Comparison of ENCODE assay signal across 11 cellular contexts in the genomic region with DNA sequence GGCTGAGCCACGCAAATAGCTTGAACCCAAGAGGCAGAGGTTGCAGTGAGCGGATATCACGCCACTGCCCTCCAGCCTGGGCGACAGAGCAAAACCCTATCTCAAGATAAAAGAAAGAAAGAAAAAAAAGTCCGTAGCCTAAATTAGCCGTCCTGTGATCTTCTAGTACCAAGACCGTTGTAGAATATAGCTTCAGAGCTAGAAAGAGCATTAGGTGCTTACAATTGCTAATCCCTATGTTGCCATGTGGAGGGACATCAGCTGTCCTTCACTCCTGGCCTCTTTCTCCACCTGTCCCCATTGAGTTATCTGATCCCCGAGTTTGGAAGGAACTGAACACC. TPM values are rescaled to one million over a fixed set of nuclear protein-coding genes. Genes with fewer than 3 reads are reported as not detected.
DNase-seq lines count a peak whose midpoint lies in the region; ATAC-seq, FAIRE-seq and TF ChIP-seq lines count a peak whose summit lies in the region.
"Had no signal": no experiment of that assay in that cellular context is flagged by ENCODE, and none has a peak within 500 bp of the region (broad histone marks: within the 10 kb centered on the region; RNA-seq: fewer than 3 reads in every experiment).

No MANE protein-coding gene starts in this region.

- peak; percentile 9; the same call in 2 of the 3 replicates for ATAC-seq in HepG2
- ATAC-seq in right lobe of liver, result no peak
- ATAC-seq in GM18858 (IDR thresholded peaks at IDR 0.05; ENCODE audit: unreplicated experiment), result no peak
- ATAC-seq in aorta (ENCODE audit: low FRiP score), result no peak

- H3K9me2 ChIP-seq in PC-9 (ENCODE audit: insufficient read depth), result no peaks in the 10 kb centered on the region

- intact Hi-C loops in HepG2 (cut with micrococcal nuclease; ENCODE audit: unreplicated experiment) (no loop called here), right lobe of liver (cut with DNase I) (no loop called here), PC-9 (cut with micrococcal nuclease; ENCODE audit: unreplicated experiment) (no loop called here), left ventricle myocardium inferior (cut with micrococcal nuclease) (no loop called here), aorta (cut with DNase I) (no loop called here)

- 10% methylated on average over 8 of the region's 8 CpGs for WGBS in HepG2 (ENCODE audit: low lambda C conversion rate)
- 80% methylated on average over 7 of the region's 8 CpGs for WGBS in right lobe of liver (ENCODE audit: insufficient coverage, low coverage, low lambda C conversion rate, missing lambda C conversion rate)
- WGBS in aorta, 2 donors, result 82 to 87% methylated on average over 8 of the region's 8 CpGs

- H3K4me3 ChIP-seq in HepG2 (replicated peaks in 1 of 3; ENCODE audit: insufficient read depth in 1 of 3, low read depth in 2 of 3, low read length in 3 of 3) (peak overlapping the region; percentile 72 to 98 (median 89); a peak in 5 of 6 replicates), right lobe of liver (no peak overlapping the region), PC-9 (peak overlapping the region; percentile 96), fibroblast of lung (replicated peaks in 1 of 4; ENCODE audit: control extremely low read depth in 1 of 4, insufficient read depth in 1 of 4, low read depth in 3 of 4, low read length in 4 of 4) (peak overlapping the region; percentile 56 to 75 (median 68)), left ventricle myocardium inferior (no peak overlapping the region), aorta (ENCODE audit: low read length in 2 of 2) (no peak overlapping the region)

- H3K9ac ChIP-seq in HepG2 (ENCODE audit: insufficient read depth, low read depth, low read length) (peak overlapping the region; percentile 92), fibroblast of lung (ENCODE audit: insufficient read depth, low read length) (no peak overlapping the region)

- H3K79me2 ChIP-seq in HepG2 (ENCODE audit: insufficient read depth, low read length), result peaks cover 29% of the 10 kb centered on the region
- H3K79me2 ChIP-seq in PC-9 (ENCODE audit: low read depth), result peaks cover 41% of the 10 kb centered on the region
- peaks cover 19% of the 10 kb centered on the region for H3K79me2 ChIP-seq in fibroblast of lung (ENCODE audit: control insufficient read depth, insufficient read depth, low read length)

- POLR2A ChIA-PET in HepG2 (lab: Yijun Ruan, JAX) (interaction anchor here (1.4 to 3.5 kb wide), 7 partner anchors 10 to 90 kb away, joined by 3 to 26 read pairs (median 6); a partner anchor contains a TSS), PC-9 (lab: Charles Lee; ENCODE audit: unreplicated experiment) (interaction anchor here (0.7 kb wide), 1 partner anchor 111 kb away, joined by 4 read pairs; no protein-coding TSS in a partner anchor)

- 0 out of 2 replicates have a peak, but pooled peaks have one; percentile 6 for TF ChIP-seq CTCF in HepG2 (CRISPR knock-in tag; IDR thresholded peaks at IDR 0.05)
- TF ChIP-seq CTCF in right lobe of liver (IDR thresholded peaks at IDR 0.05), result no peak
- no peak for TF ChIP-seq CTCF in PC-9 (conservative IDR thresholded peaks at IDR 0.05)
- no peak for TF ChIP-seq CTCF in fibroblast of lung (conservative IDR thresholded peaks at IDR 0.05 in 1 of 2, IDR thresholded peaks at IDR 0.05 in 1 of 2; ENCODE audit: low read depth in 1 of 2, low read length in 2 of 2)
- no peak for TF ChIP-seq CTCF in left ventricle myocardium inferior (IDR thresholded peaks at IDR 0.05; ENCODE audit: borderline replicate concordance)

- no peak for FAIRE-seq in HepG2 (lab: Jason Lieb, UNC)

- H3K4me1 ChIP-seq in HepG2 (ENCODE audit: insufficient read depth, low read length) (peaks cover 33% of the 10 kb centered on the region), right lobe of liver (peaks cover 0 to 4% (median 0%) of the 10 kb centered on the region in 4 donors), PC-9 (replicated peaks; ENCODE audit: insufficient read depth) (peaks cover 22% of the 10 kb centered on the region), fibroblast of lung (ENCODE audit: control insufficient read depth, extremely low read depth, insufficient read depth, low read length) (peaks cover 7% of the 10 kb centered on the region), left ventricle myocardium inferior (peaks cover 11% of the 10 kb centered on the region), aorta (ENCODE audit: control insufficient read depth in 1 of 2, insufficient read depth in 2 of 2, low read length in 2 of 2) (no peaks in the 10 kb centered on the region)

- TF ChIP-seq EP300 in HepG2 (IDR thresholded peaks at IDR 0.05; ENCODE audit: low read depth in 2 of 2, low read length in 2 of 2) (no peak), HepG2 (CRISPR knock-in tag; IDR thresholded peaks at IDR 0.05; ENCODE audit: borderline replicate concordance) (no peak)

- no peaks in the 10 kb centered on the region for H4K20me1 ChIP-seq in HepG2 (ENCODE audit: insufficient read depth, low read length)
- H4K20me1 ChIP-seq in PC-9 (ENCODE audit: insufficient read depth), result no peaks in the 10 kb centered on the region
- no peaks in the 10 kb centered on the region for H4K20me1 ChIP-seq in fibroblast of lung (ENCODE audit: control insufficient read depth, extremely low read depth, insufficient read depth, low read length)

- H3K36me3 ChIP-seq in HepG2 (replicated peaks in 1 of 2; ENCODE audit: control insufficient read depth in 1 of 2, insufficient read depth in 2 of 2, low read length in 2 of 2), result no peaks in the 10 kb centered on the region
- H3K36me3 ChIP-seq in right lobe of liver, result no peaks in the 10 kb centered on the region
- H3K36me3 ChIP-seq in PC-9 (ENCODE audit: low read depth), result peaks cover 27% of the 10 kb centered on the region
- peaks cover 1% of the 10 kb centered on the region for H3K36me3 ChIP-seq in fibroblast of lung (ENCODE audit: control insufficient read depth, insufficient read depth, low read length)
- no peaks in the 10 kb centered on the region for H3K36me3 ChIP-seq in left ventricle myocardium inferior
- no peaks in the 10 kb centered on the region for H3K36me3 ChIP-seq in aorta (ENCODE audit: control insufficient read depth in 1 of 2, insufficient read depth in 2 of 2, low read length in 1 of 2)
- H3K36me3 ChIP-seq: esophagus squamous epithelium had no signal

- H3K27ac ChIP-seq in HepG2 (ENCODE audit: extremely low read length, insufficient read depth, low read length) (peak overlapping the region; percentile 76), right lobe of liver (no peak overlapping the region), PC-9 (no peak overlapping the region), fibroblast of lung (ENCODE audit: insufficient read depth, low read length) (no peak overlapping the region), left ventricle myocardium inferior (replicated peaks) (no peak overlapping the region), aorta (ENCODE audit: low read depth in 1 of 2, low read length in 2 of 2) (no peak overlapping the region)

- no peak; the same call in 1 of the 2 replicates for TF ChIP-seq RAD21 in HepG2 (CRISPR knock-in tag; IDR thresholded peaks at IDR 0.05)

- H2AFZ ChIP-seq in HepG2 (ENCODE audit: low read length) (no peak overlapping the region), PC-9 (peak overlapping the region; percentile 98), fibroblast of lung (ENCODE audit: low read length) (no peak overlapping the region)

- no peaks in the 10 kb centered on the region for H3K9me3 ChIP-seq in HepG2 (ENCODE audit: low read length)
- no peaks in the 10 kb centered on the region for H3K9me3 ChIP-seq in right lobe of liver
- no peaks in the 10 kb centered on the region for H3K9me3 ChIP-seq in PC-9 (ENCODE audit: insufficient read depth, low read depth)
- no peaks in the 10 kb centered on the region for H3K9me3 ChIP-seq in fibroblast of lung (ENCODE audit: control insufficient read depth, insufficient read depth, low read depth, low read length)
- no peaks in the 10 kb centered on the region for H3K9me3 ChIP-seq in left ventricle myocardium inferior (replicated peaks)
- no peaks in the 10 kb centered on the region for H3K9me3 ChIP-seq in aorta (ENCODE audit: control insufficient read depth, low read length)
- H3K9me3 ChIP-seq: esophagus squamous epithelium had no signal

- no peak for TF ChIP-seq POLR2A in HepG2 (IDR thresholded peaks at IDR 0.05; ENCODE audit: insufficient read depth in 1 of 2, low read depth in 2 of 2, low read length in 2 of 2)
- no peak for TF ChIP-seq POLR2A in right lobe of liver (IDR thresholded peaks at IDR 0.05)

- BruUV-seq in HepG2 (replicated peaks; lab: Mats Ljungman, UMichigan), result no TSS peak
- BruUV-seq in PC-9 (replicated peaks; lab: Mats Ljungman, UMichigan), result no TSS peak

- peak overlapping the region; percentile 92 for H3K4me2 ChIP-seq in HepG2 (ENCODE audit: low read depth, low read length)
- H3K4me2 ChIP-seq in PC-9, result peak overlapping the region; percentile 91
- H3K4me2 ChIP-seq in fibroblast of lung (ENCODE audit: extremely low read depth, insufficient read depth, low read length), result peak overlapping the region; percentile 70

- H3K27me3 ChIP-seq in HepG2 (ENCODE audit: control insufficient read depth in 1 of 2, insufficient read depth in 2 of 2, low read length in 2 of 2), result no peaks in the 10 kb centered on the region; a peak in 1 of 5 replicates
- H3K27me3 ChIP-seq in right lobe of liver, result no peaks in the 10 kb centered on the region
- no peaks in the 10 kb centered on the region for H3K27me3 ChIP-seq in PC-9 (ENCODE audit: insufficient read depth, low read depth)
- no peaks in the 10 kb centered on the region for H3K27me3 ChIP-seq in fibroblast of lung (ENCODE audit: control insufficient read depth, insufficient read depth, low read length)
- no peaks in the 10 kb centered on the region for H3K27me3 ChIP-seq in left ventricle myocardium inferior (ENCODE audit: low read depth)
- no peaks in the 10 kb centered on the region for H3K27me3 ChIP-seq in aorta (ENCODE audit: control insufficient read depth in 1 of 2, insufficient read depth in 2 of 2, low read length in 1 of 2)
- H3K27me3 ChIP-seq: esophagus squamous epithelium had no signal

- CTCF ChIA-PET in HepG2 (lab: Yijun Ruan, JAX; ENCODE audit: low intra/inter-chr PET ratio, low total read pairs), result no interaction called here
- CTCF ChIA-PET in PC-9 (lab: Charles Lee), result interaction anchor here (0.6 kb wide), 3 partner anchors 91 to 1846 kb away, joined by 3 to 5 read pairs (median 3); a partner anchor contains a TSS

- no peaks in the 10 kb centered on the region for H3F3A ChIP-seq in PC-9 (ENCODE audit: insufficient read depth, low read depth)

- no peak for DNase-seq in HepG2 (ENCODE audit: low spot score)
- no peak for DNase-seq in right lobe of liver
- no peak for DNase-seq in PC-9
- no peak for DNase-seq in fibroblast of lung (ENCODE audit: low read depth in 2 of 2)
- DNase-seq in left ventricle myocardium inferior, result no peak
- DNase-seq in dermis blood vessel endothelial cell, result no peak
- DNase-seq in aorta, result no peak
- DNase-seq: amniotic stem cell, esophagus squamous epithelium, NCI-H1105 treated with DMSO at 0.1 percent for 48 hours had no signal

- in situ Hi-C loops in HepG2 (cut with HindIII; ENCODE audit: extremely low pct_ligation_motif_present, low pct_unique_long_range_greater_than_20kb), result no loop called here

RNA-seq across cellular contexts. Expression of a gene that starts 1.2 kb away (rescaled TPM):
- 88.9 and 111 TPM in 2 replicates for total RNA-seq in HepG2 (2016; rRNA removed; fragmentation: Illumina TruSeq; extraction: Trizol)
- 99.7 and 101 TPM in 2 replicates for total RNA-seq in HepG2 (2016; cell fraction: cytosol; rRNA removed; fragmentation: Illumina TruSeq; extraction: Trizol; ENCODE audit: low read depth)
- 85.6 and 114 TPM in 2 replicates for total RNA-seq in HepG2 (2016; cell fraction: insoluble cytoplasmic fraction; rRNA removed; fragmentation: Illumina TruSeq; extraction: Trizol)
- 103 and 105 TPM in 2 replicates for total RNA-seq in HepG2 (2016; cell fraction: membrane; rRNA removed; fragmentation: Illumina TruSeq; extraction: Trizol)
- total RNA-seq in HepG2 (2016; cell fraction: nucleus; rRNA removed; fragmentation: Illumina TruSeq; extraction: Trizol), result 34.4 and 36.0 TPM in 2 replicates
- 35.6 and 63.0 TPM in 2 replicates for polyA plus RNA-seq in HepG2 (2011; rRNA removed)
- polyA plus RNA-seq in HepG2 (2011; cell fraction: cytosol; rRNA removed), result 33.8 and 36.3 TPM in 2 replicates
- 11.3 and 11.6 TPM in 2 replicates for polyA plus RNA-seq in HepG2 (2011; cell fraction: nucleus; rRNA removed)
- 20.0 and 47.4 TPM in 2 replicates for polyA plus RNA-seq in HepG2 (2012)
- polyA plus RNA-seq in HepG2 (2016; cell fraction: cytosol; fragmentation: Illumina TruSeq; extraction: Trizol; ENCODE audit: low read depth), result 161 and 180 TPM in 2 replicates
- polyA plus RNA-seq in HepG2 (2016; cell fraction: insoluble cytoplasmic fraction; fragmentation: Illumina TruSeq; extraction: Trizol; ENCODE audit: low read depth), result 126 and 133 TPM in 2 replicates
- 133 and 134 TPM in 2 replicates for polyA plus RNA-seq in HepG2 (2016; cell fraction: membrane; fragmentation: Illumina TruSeq; extraction: Trizol; ENCODE audit: low read depth)
- 52.0 and 52.9 TPM in 2 replicates for polyA plus RNA-seq in HepG2 (2016; cell fraction: nucleus; fragmentation: Illumina TruSeq; extraction: Trizol; ENCODE audit: insufficient read depth, low read depth)
- polyA minus RNA-seq in HepG2 (2011; rRNA and poly(A)+ RNA removed; ENCODE audit: low replicate concordance), result 13.8 and 27.5 TPM in 2 replicates
- 8.9 and 13.9 TPM in 2 replicates for polyA minus RNA-seq in HepG2 (2011; cell fraction: cytosol; rRNA and poly(A)+ RNA removed)
- polyA minus RNA-seq in HepG2 (2011; cell fraction: nucleus; rRNA and poly(A)+ RNA removed), result 10.0 and 15.7 TPM in 2 replicates
- total RNA-seq in right lobe of liver, result 1 to 10 TPM in 3 of 6 experiments, under 1 TPM in 2, not detected in 1; 0.59 to 7.3 (median 2.4) TPM
- total RNA-seq in PC-9 (2021), result 61.1 and 105 TPM in 2 replicates
- 9.5 and 51.5 TPM in 2 replicates for total RNA-seq in fibroblast of lung
- 27.0 and 104 TPM in 2 replicates for polyA plus RNA-seq in fibroblast of lung
- 25.8 and 96.6 TPM in 2 replicates for polyA plus RNA-seq in fibroblast of lung (2012)
- 6.5 TPM in 1 of 2 replicates, not detected in the other for polyA minus RNA-seq in fibroblast of lung (ENCODE audit: low replicate concordance)
- total RNA-seq in left ventricle myocardium inferior, result 4.3 TPM
- total RNA-seq in dermis blood vessel endothelial cell, result 34.4 and 83.6 TPM in 2 replicates
- total RNA-seq in aorta, result 10 to 100 TPM in 1 of 2 donors, 1 to 10 TPM in 1; 8.1 to 10.5 TPM
- 1 to 10 TPM; 2.2 to 4.8 TPM for polyA plus RNA-seq in aorta

RNA-seq across cellular contexts. Expression of a gene that starts 43.2 kb away (rescaled TPM):
- total RNA-seq in HepG2 (2016; rRNA removed; fragmentation: Illumina TruSeq; extraction: Trizol), result 141 and 166 TPM in 2 replicates
- 78.4 and 95.3 TPM in 2 replicates for total RNA-seq in HepG2 (2016; cell fraction: cytosol; rRNA removed; fragmentation: Illumina TruSeq; extraction: Trizol; ENCODE audit: low read depth)
- total RNA-seq in HepG2 (2016; cell fraction: insoluble cytoplasmic fraction; rRNA removed; fragmentation: Illumina TruSeq; extraction: Trizol), result 150 and 169 TPM in 2 replicates
- total RNA-seq in HepG2 (2016; cell fraction: membrane; rRNA removed; fragmentation: Illumina TruSeq; extraction: Trizol), result 182 and 203 TPM in 2 replicates
- 107 and 124 TPM in 2 replicates for total RNA-seq in HepG2 (2016; cell fraction: nucleus; rRNA removed; fragmentation: Illumina TruSeq; extraction: Trizol)
- polyA plus RNA-seq in HepG2 (2011; rRNA removed), result 335 and 421 TPM in 2 replicates
- 589 and 760 TPM in 2 replicates for polyA plus RNA-seq in HepG2 (2011; cell fraction: cytosol; rRNA removed)
- 90.4 and 93.4 TPM in 2 replicates for polyA plus RNA-seq in HepG2 (2011; cell fraction: nucleus; rRNA removed)
- polyA plus RNA-seq in HepG2 (2012), result 212 and 227 TPM in 2 replicates
- 124 and 138 TPM in 2 replicates for polyA plus RNA-seq in HepG2 (2016; cell fraction: cytosol; fragmentation: Illumina TruSeq; extraction: Trizol; ENCODE audit: low read depth)
- polyA plus RNA-seq in HepG2 (2016; cell fraction: insoluble cytoplasmic fraction; fragmentation: Illumina TruSeq; extraction: Trizol; ENCODE audit: low read depth), result 185 and 205 TPM in 2 replicates
- polyA plus RNA-seq in HepG2 (2016; cell fraction: membrane; fragmentation: Illumina TruSeq; extraction: Trizol; ENCODE audit: low read depth), result 220 and 225 TPM in 2 replicates
- polyA plus RNA-seq in HepG2 (2016; cell fraction: nucleus; fragmentation: Illumina TruSeq; extraction: Trizol; ENCODE audit: insufficient read depth, low read depth), result 245 and 260 TPM in 2 replicates
- 581 and 762 TPM in 2 replicates for polyA minus RNA-seq in HepG2 (2011; rRNA and poly(A)+ RNA removed; ENCODE audit: low replicate concordance)
- polyA minus RNA-seq in HepG2 (2011; cell fraction: cytosol; rRNA and poly(A)+ RNA removed), result 203 and 246 TPM in 2 replicates
- 54.2 and 93.9 TPM in 2 replicates for polyA minus RNA-seq in HepG2 (2011; cell fraction: nucleus; rRNA and poly(A)+ RNA removed)
- 100 to 1,000 TPM in 5 of 6 experiments, 10 to 100 TPM in 1; 95.9 to 209 (median 157) TPM for total RNA-seq in right lobe of liver
- total RNA-seq in PC-9 (2021), result 70.6 and 114 TPM in 2 replicates
- total RNA-seq in fibroblast of lung, result 61.1 and 109 TPM in 2 replicates
- polyA plus RNA-seq in fibroblast of lung, result 261 and 301 TPM in 2 replicates
- 173 and 190 TPM in 2 replicates for polyA plus RNA-seq in fibroblast of lung (2012)
- polyA minus RNA-seq in fibroblast of lung (ENCODE audit: low replicate concordance), result 217 and 253 TPM in 2 replicates
- total RNA-seq in left ventricle myocardium inferior, result 89.0 TPM
- total RNA-seq in dermis blood vessel endothelial cell, result 156 and 160 TPM in 2 replicates
- 10 to 100 TPM; 83.3 to 91.4 TPM for total RNA-seq in aorta
- polyA plus RNA-seq in aorta, result 10 to 100 TPM; 86.1 to 92.3 TPM

Comparison
In these comparisons a context has a peak if more than half of its experiments do, and no peak if none do; other contexts are left out.
1. H3K4me3 ChIP-seq: peak in HepG2 (3 of 3), PC-9 (single experiment) and fibroblast of lung (4 of 4); none in right lobe of liver (0 of 3), left ventricle myocardium inferior (single experiment) and aorta (0 of 2).
2. Peak in every context shown above with its lines, with median percentiles within 50 percentile points of each other: H3K4me2 ChIP-seq.